ENCODE assay signal across 13 cellular contexts in genomic region chr6:112298816-112299281, GRCh38. TPM values are rescaled to one million over a fixed set of nuclear protein-coding genes. Genes with fewer than 3 reads are reported as not detected.
A peak's percentile ranks its signal among the peaks of the same experiment; 100 is the strongest.
DNase-seq lines count a peak whose midpoint lies in the region; ATAC-seq and TF ChIP-seq lines count a peak whose summit lies in the region.
"Had no signal": no experiment of that assay in that cellular context is flagged by ENCODE, and none has a peak within 500 bp of the region (broad histone marks: within the 10 kb centered on the region; RNA-seq: fewer than 3 reads in every experiment).

No MANE protein-coding gene starts in this region.

- H3K36me3 ChIP-seq in trophoblast cell (ENCODE audit: control insufficient read depth in 1 of 2, insufficient read depth in 2 of 2, low read length in 2 of 2) = no peaks in the 10 kb centered on the region

- no peaks in the 10 kb centered on the region for H3K79me2 ChIP-seq in trophoblast cell (ENCODE audit: control insufficient read depth, insufficient read depth, low read length, poor library complexity)

- DNase-seq in COLO829 (ENCODE audit: low spot score) (peak; percentile 13), RWPE1 (ENCODE audit: low spot score) (peak; percentile 76), fibroblast of the aortic adventitia (ENCODE audit: low read depth) (peak; percentile 89), trophoblast cell (peak; percentile 97 to 98), DMS153 treated with DMSO at 0.1 percent for 48 hours (lab: John Stamatoyannopoulos, UW; ENCODE audit: unreplicated experiment) (no peak), NCI-H82 (lab: John Stamatoyannopoulos, UW) (no peak)
- DNase-seq: hippocampal formation, NCI-H187 treated with DMSO at 0.1 percent for 48 hours, psoas muscle, substantia nigra had no signal

- TF ChIP-seq CTCF in RWPE1 (conservative IDR thresholded peaks at IDR 0.05; ENCODE audit: low read depth) (no peak), fibroblast of the aortic adventitia (IDR thresholded peaks at IDR 0.05; ENCODE audit: insufficient read depth, low read length) (no peak)

- H2BK12ac ChIP-seq in trophoblast cell (ENCODE audit: low read length) = no peak overlapping the region

- no peak overlapping the region for H4K8ac ChIP-seq in trophoblast cell (ENCODE audit: low read depth, low read length)

- no peak for ATAC-seq in HG03354 (IDR thresholded peaks at IDR 0.05; ENCODE audit: poor library complexity, severe bottlenecking, unreplicated experiment)
- no peak for ATAC-seq in GM21360 (IDR thresholded peaks at IDR 0.05; ENCODE audit: unreplicated experiment)

- H3K4me3 ChIP-seq in fibroblast of the aortic adventitia (ENCODE audit: low read depth, low read length) = peak overlapping the region; percentile 39
- H3K4me3 ChIP-seq in trophoblast cell (ENCODE audit: low read depth, low read length) = no peak overlapping the region
- H3K4me3 ChIP-seq: psoas muscle had no signal

- no peak overlapping the region for H2AFZ ChIP-seq in trophoblast cell (ENCODE audit: insufficient read depth, low read length, poor library complexity)

- no peak overlapping the region for H3K14ac ChIP-seq in trophoblast cell (ENCODE audit: low read length)

- H3K4me2 ChIP-seq in trophoblast cell (ENCODE audit: low read length) = no peak overlapping the region

- no peaks in the 10 kb centered on the region for H3K9me3 ChIP-seq in trophoblast cell (ENCODE audit: insufficient read depth, low read depth, low read length)
- H3K9me3 ChIP-seq: psoas muscle had no signal

- H3K27me3 ChIP-seq in trophoblast cell (ENCODE audit: insufficient read depth, low read length) = no peaks in the 10 kb centered on the region

- H3K23ac ChIP-seq in trophoblast cell (ENCODE audit: low read length) = no peak overlapping the region

- no CpG with 5 or more reads among the region's 1 CpG for WGBS in trophoblast cell (ENCODE audit: extremely low coverage, insufficient coverage, insufficient read length)

- H3K9ac ChIP-seq in trophoblast cell (ENCODE audit: low read length) = no peak overlapping the region

- no peaks in the 10 kb centered on the region for H3K79me1 ChIP-seq in trophoblast cell (ENCODE audit: low read length)

- CTCF ChIA-PET in RWPE1 (lab: Yijun Ruan, JAX) = no interaction called here

- no peak overlapping the region for H3K18ac ChIP-seq in trophoblast cell (ENCODE audit: low read length)

- H3K4ac ChIP-seq in trophoblast cell (ENCODE audit: low read depth, low read length) = no peak overlapping the region

- no peak overlapping the region for H2AK5ac ChIP-seq in trophoblast cell (ENCODE audit: low read length)

- POLR2A ChIA-PET in RWPE1 (lab: Yijun Ruan, JAX; ENCODE audit: low non-redundant PET) = no interaction called here

- no peak overlapping the region for H4K91ac ChIP-seq in trophoblast cell (ENCODE audit: low read depth, low read length)

- H4K12ac ChIP-seq in trophoblast cell (ENCODE audit: low read depth, low read length) = no peak overlapping the region

- peaks cover 0 to 6% of the 10 kb centered on the region in 2 experiments for H3K4me1 ChIP-seq in trophoblast cell (ENCODE audit: control insufficient read depth in 1 of 2, insufficient read depth in 2 of 2, low read length in 2 of 2)
- H3K4me1 ChIP-seq: psoas muscle had no signal

- H2BK5ac ChIP-seq in trophoblast cell (ENCODE audit: low read depth, low read length, poor library complexity) = no peak overlapping the region

- no peak overlapping the region for H2BK120ac ChIP-seq in trophoblast cell (ENCODE audit: insufficient read depth, low read length, poor library complexity)

- H3K27ac ChIP-seq in RWPE1 = peak overlapping the region; percentile 63; the same call in 1 of the 2 replicates
- no peak overlapping the region for H3K27ac ChIP-seq in trophoblast cell (ENCODE audit: low read depth, low read length)
- H3K27ac ChIP-seq: psoas muscle had no signal

RNA-seq across cellular contexts. Expression of gene LAMA4, which starts 44.5 kb away (rescaled TPM):
- total RNA-seq in fibroblast of the aortic adventitia (ENCODE audit: low replicate concordance) = 306 and 904 TPM in 2 replicates
- polyA plus RNA-seq in trophoblast cell (2013) = 0.37 and 0.38 TPM in 2 replicates
- total RNA-seq: T-helper 1 cell treated with Interleukin-12 subunit alpha and Interleukin-12 subunit beta and Interleukin-4 antibody, amounts not matched to agents 30 ng/mL and 1 ng/mL, for 36 hours had no signal

RNA-seq across cellular contexts. Expression of gene RFPL4B, which starts 48.3 kb away (rescaled TPM):
- total RNA-seq in fibroblast of the aortic adventitia (ENCODE audit: low replicate concordance) = 0.98 TPM in 1 of 2 replicates, not detected in the other
- polyA plus RNA-seq in trophoblast cell (2013) = not detected in 2 replicates
- total RNA-seq: psoas muscle; T-helper 1 cell treated with Interleukin-12 subunit alpha and Interleukin-12 subunit beta and Interleukin-4 antibody, amounts not matched to agents 30 ng/mL and 1 ng/mL, for 36 hours had no signal
- polyA plus RNA-seq: psoas muscle had no signal

Comparison
In these comparisons a context has a peak if more than half of its experiments do, and no peak if none do; other contexts are left out.
1. DNase-seq: peak in COLO829 (single experiment), RWPE1 (single experiment), fibroblast of the aortic adventitia (single experiment) and trophoblast cell (2 of 2); none in DMS153 treated with DMSO at 0.1 percent for 48 hours (single experiment) and NCI-H82 (single experiment).